ENCODE assay signal across 2 cellular contexts in genomic region chr7:27045972-27046371, GRCh38. TPM values are rescaled to one million over a fixed set of nuclear protein-coding genes. Genes with fewer than 3 reads are reported as not detected.
"Had no signal": no experiment of that assay in that cellular context is flagged by ENCODE, and none has a peak within 500 bp of the region (broad histone marks: within the 10 kb centered on the region; RNA-seq: fewer than 3 reads in every experiment).

No MANE protein-coding gene starts in this region.

RNA-seq across cellular contexts. Expression of gene HOXA2, which starts 56.5 kb away (rescaled TPM):
- total RNA-seq: H7, K562 had no signal
